1 cellular context compared by ENCODE assay signal in the genomic region with DNA sequence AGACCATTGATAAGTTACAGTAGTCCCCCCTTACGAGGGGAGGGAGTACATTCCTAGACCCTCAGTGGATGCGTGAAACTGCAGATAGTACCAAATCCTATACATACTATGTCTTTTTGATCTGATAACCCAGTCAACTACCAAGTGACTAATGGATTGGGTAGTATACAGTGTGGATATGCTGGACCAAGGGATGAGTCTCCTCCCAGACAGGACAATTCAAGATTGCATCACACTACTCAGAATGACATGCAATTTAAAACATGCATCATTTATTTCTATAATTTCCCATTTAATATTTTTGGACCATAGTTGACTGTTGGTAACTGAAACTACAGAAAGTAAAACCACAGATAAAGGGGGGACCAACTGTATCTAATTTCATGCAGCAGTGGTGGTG.
A peak's percentile ranks its signal among the peaks of the same experiment; 100 is the strongest.
TF ChIP-seq lines count a peak whose summit lies in the region.

No MANE protein-coding gene starts in this region.

TF ChIP-seq in K562, 482 proteins besides CTCF, POLR2A, EP300 and RAD21 (continued from another document and continues in another):
- TF ChIP-seq, protein P1, sequence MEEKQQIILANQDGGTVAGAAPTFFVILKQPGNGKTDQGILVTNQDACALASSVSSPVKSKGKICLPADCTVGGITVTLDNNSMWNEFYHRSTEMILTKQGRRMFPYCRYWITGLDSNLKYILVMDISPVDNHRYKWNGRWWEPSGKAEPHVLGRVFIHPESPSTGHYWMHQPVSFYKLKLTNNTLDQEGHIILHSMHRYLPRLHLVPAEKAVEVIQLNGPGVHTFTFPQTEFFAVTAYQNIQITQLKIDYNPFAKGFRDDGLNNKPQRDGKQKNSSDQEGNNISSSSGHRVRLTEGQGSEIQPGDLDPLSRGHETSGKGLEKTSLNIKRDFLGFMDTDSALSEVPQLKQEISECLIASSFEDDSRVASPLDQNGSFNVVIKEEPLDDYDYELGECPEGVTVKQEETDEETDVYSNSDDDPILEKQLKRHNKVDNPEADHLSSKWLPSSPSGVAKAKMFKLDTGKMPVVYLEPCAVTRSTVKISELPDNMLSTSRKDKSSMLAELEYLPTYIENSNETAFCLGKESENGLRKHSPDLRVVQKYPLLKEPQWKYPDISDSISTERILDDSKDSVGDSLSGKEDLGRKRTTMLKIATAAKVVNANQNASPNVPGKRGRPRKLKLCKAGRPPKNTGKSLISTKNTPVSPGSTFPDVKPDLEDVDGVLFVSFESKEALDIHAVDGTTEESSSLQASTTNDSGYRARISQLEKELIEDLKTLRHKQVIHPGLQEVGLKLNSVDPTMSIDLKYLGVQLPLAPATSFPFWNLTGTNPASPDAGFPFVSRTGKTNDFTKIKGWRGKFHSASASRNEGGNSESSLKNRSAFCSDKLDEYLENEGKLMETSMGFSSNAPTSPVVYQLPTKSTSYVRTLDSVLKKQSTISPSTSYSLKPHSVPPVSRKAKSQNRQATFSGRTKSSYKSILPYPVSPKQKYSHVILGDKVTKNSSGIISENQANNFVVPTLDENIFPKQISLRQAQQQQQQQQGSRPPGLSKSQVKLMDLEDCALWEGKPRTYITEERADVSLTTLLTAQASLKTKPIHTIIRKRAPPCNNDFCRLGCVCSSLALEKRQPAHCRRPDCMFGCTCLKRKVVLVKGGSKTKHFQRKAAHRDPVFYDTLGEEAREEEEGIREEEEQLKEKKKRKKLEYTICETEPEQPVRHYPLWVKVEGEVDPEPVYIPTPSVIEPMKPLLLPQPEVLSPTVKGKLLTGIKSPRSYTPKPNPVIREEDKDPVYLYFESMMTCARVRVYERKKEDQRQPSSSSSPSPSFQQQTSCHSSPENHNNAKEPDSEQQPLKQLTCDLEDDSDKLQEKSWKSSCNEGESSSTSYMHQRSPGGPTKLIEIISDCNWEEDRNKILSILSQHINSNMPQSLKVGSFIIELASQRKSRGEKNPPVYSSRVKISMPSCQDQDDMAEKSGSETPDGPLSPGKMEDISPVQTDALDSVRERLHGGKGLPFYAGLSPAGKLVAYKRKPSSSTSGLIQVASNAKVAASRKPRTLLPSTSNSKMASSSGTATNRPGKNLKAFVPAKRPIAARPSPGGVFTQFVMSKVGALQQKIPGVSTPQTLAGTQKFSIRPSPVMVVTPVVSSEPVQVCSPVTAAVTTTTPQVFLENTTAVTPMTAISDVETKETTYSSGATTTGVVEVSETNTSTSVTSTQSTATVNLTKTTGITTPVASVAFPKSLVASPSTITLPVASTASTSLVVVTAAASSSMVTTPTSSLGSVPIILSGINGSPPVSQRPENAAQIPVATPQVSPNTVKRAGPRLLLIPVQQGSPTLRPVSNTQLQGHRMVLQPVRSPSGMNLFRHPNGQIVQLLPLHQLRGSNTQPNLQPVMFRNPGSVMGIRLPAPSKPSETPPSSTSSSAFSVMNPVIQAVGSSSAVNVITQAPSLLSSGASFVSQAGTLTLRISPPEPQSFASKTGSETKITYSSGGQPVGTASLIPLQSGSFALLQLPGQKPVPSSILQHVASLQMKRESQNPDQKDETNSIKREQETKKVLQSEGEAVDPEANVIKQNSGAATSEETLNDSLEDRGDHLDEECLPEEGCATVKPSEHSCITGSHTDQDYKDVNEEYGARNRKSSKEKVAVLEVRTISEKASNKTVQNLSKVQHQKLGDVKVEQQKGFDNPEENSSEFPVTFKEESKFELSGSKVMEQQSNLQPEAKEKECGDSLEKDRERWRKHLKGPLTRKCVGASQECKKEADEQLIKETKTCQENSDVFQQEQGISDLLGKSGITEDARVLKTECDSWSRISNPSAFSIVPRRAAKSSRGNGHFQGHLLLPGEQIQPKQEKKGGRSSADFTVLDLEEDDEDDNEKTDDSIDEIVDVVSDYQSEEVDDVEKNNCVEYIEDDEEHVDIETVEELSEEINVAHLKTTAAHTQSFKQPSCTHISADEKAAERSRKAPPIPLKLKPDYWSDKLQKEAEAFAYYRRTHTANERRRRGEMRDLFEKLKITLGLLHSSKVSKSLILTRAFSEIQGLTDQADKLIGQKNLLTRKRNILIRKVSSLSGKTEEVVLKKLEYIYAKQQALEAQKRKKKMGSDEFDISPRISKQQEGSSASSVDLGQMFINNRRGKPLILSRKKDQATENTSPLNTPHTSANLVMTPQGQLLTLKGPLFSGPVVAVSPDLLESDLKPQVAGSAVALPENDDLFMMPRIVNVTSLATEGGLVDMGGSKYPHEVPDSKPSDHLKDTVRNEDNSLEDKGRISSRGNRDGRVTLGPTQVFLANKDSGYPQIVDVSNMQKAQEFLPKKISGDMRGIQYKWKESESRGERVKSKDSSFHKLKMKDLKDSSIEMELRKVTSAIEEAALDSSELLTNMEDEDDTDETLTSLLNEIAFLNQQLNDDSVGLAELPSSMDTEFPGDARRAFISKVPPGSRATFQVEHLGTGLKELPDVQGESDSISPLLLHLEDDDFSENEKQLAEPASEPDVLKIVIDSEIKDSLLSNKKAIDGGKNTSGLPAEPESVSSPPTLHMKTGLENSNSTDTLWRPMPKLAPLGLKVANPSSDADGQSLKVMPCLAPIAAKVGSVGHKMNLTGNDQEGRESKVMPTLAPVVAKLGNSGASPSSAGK (IDR thresholded peaks at IDR 0.05) = 0 out of 2 replicates have a peak, but pooled peaks have one; percentile 26
- TF ChIP-seq, protein P2, sequence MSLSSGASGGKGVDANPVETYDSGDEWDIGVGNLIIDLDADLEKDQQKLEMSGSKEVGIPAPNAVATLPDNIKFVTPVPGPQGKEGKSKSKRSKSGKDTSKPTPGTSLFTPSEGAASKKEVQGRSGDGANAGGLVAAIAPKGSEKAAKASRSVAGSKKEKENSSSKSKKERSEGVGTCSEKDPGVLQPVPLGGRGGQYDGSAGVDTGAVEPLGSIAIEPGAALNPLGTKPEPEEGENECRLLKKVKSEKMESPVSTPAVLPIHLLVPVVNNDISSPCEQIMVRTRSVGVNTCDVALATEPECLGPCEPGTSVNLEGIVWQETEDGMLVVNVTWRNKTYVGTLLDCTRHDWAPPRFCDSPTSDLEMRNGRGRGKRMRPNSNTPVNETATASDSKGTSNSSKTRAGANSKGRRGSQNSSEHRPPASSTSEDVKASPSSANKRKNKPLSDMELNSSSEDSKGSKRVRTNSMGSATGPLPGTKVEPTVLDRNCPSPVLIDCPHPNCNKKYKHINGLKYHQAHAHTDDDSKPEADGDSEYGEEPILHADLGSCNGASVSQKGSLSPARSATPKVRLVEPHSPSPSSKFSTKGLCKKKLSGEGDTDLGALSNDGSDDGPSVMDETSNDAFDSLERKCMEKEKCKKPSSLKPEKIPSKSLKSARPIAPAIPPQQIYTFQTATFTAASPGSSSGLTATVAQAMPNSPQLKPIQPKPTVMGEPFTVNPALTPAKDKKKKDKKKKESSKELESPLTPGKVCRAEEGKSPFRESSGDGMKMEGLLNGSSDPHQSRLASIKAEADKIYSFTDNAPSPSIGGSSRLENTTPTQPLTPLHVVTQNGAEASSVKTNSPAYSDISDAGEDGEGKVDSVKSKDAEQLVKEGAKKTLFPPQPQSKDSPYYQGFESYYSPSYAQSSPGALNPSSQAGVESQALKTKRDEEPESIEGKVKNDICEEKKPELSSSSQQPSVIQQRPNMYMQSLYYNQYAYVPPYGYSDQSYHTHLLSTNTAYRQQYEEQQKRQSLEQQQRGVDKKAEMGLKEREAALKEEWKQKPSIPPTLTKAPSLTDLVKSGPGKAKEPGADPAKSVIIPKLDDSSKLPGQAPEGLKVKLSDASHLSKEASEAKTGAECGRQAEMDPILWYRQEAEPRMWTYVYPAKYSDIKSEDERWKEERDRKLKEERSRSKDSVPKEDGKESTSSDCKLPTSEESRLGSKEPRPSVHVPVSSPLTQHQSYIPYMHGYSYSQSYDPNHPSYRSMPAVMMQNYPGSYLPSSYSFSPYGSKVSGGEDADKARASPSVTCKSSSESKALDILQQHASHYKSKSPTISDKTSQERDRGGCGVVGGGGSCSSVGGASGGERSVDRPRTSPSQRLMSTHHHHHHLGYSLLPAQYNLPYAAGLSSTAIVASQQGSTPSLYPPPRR (CRISPR knock-in tag; IDR thresholded peaks at IDR 0.05; ENCODE audit: borderline replicate concordance) = no peak
- TF ChIP-seq TAF9B (IDR thresholded peaks at IDR 0.05; ENCODE audit: partially characterized antibody) (no peak), SREBF2 (CRISPR knock-in tag; IDR thresholded peaks at IDR 0.05) (no peak), ZNF347 (CRISPR knock-in tag; IDR thresholded peaks at IDR 0.05; ENCODE audit: low read depth) (no peak), BCL6 (CRISPR knock-in tag; IDR thresholded peaks at IDR 0.05) (no peak), CC2D1A (IDR thresholded peaks at IDR 0.05) (no peak), HDAC3 (IDR thresholded peaks at IDR 0.05; ENCODE audit: borderline replicate concordance, partially characterized antibody) (no peak), ERF (CRISPR knock-in tag; IDR thresholded peaks at IDR 0.05) (no peak), ATF7 (IDR thresholded peaks at IDR 0.05) (peak; percentile 48), MAFG (tag; conservative IDR thresholded peaks at IDR 0.05) (peak; percentile 25; the same call in 1 of the 2 replicates), JUNB (CRISPR knock-in tag; conservative IDR thresholded peaks at IDR 0.05) (no peak), NR3C1 (CRISPR knock-in tag; IDR thresholded peaks at IDR 0.05) (no peak), MCM3 (IDR thresholded peaks at IDR 0.05) (no peak), ETS2 (tag; IDR thresholded peaks at IDR 0.05; ENCODE audit: borderline replicate concordance, poor library complexity, severe bottlenecking) (no peak), L3MBTL2 (IDR thresholded peaks at IDR 0.05) (peak; percentile 70), NCOA2 (IDR thresholded peaks at IDR 0.05; ENCODE audit: partially characterized antibody in 2 of 2) (no peak), RFX5 (IDR thresholded peaks at IDR 0.05; ENCODE audit: low read depth, low read length) (no peak), RFX7 (CRISPR knock-in tag; IDR thresholded peaks at IDR 0.05) (no peak), CEBPB (tag; IDR thresholded peaks at IDR 0.05) (peak; percentile 93), PYGO2 (tag; IDR thresholded peaks at IDR 0.05) (no peak), ZNF124 (CRISPR knock-in tag; IDR thresholded peaks at IDR 0.05) (no peak), ZNF239 (CRISPR knock-in tag; IDR thresholded peaks at IDR 0.05) (no peak), JUN (IDR thresholded peaks at IDR 0.05; ENCODE audit: borderline replicate concordance, low read depth, low read length) (0 out of 2 replicates have a peak, but pooled peaks have one; percentile 14), JUN (CRISPR knock-in tag; IDR thresholded peaks at IDR 0.05; ENCODE audit: borderline replicate concordance) (no peak)
- TF ChIP-seq, protein P3, sequence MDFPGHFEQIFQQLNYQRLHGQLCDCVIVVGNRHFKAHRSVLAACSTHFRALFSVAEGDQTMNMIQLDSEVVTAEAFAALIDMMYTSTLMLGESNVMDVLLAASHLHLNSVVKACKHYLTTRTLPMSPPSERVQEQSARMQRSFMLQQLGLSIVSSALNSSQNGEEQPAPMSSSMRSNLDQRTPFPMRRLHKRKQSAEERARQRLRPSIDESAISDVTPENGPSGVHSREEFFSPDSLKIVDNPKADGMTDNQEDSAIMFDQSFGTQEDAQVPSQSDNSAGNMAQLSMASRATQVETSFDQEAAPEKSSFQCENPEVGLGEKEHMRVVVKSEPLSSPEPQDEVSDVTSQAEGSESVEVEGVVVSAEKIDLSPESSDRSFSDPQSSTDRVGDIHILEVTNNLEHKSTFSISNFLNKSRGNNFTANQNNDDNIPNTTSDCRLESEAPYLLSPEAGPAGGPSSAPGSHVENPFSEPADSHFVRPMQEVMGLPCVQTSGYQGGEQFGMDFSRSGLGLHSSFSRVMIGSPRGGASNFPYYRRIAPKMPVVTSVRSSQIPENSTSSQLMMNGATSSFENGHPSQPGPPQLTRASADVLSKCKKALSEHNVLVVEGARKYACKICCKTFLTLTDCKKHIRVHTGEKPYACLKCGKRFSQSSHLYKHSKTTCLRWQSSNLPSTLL (IDR thresholded peaks at IDR 0.05) = no peak
- TF ChIP-seq, protein P4, sequence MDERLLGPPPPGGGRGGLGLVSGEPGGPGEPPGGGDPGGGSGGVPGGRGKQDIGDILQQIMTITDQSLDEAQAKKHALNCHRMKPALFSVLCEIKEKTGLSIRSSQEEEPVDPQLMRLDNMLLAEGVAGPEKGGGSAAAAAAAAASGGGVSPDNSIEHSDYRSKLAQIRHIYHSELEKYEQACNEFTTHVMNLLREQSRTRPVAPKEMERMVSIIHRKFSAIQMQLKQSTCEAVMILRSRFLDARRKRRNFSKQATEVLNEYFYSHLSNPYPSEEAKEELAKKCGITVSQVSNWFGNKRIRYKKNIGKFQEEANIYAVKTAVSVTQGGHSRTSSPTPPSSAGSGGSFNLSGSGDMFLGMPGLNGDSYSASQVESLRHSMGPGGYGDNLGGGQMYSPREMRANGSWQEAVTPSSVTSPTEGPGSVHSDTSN (CRISPR knock-in tag; IDR thresholded peaks at IDR 0.05; ENCODE audit: low read depth) = no peak
- TF ChIP-seq, protein P4 (tag; conservative IDR thresholded peaks at IDR 0.05; ENCODE audit: low read depth) = no peak
- TF ChIP-seq, protein P5, sequence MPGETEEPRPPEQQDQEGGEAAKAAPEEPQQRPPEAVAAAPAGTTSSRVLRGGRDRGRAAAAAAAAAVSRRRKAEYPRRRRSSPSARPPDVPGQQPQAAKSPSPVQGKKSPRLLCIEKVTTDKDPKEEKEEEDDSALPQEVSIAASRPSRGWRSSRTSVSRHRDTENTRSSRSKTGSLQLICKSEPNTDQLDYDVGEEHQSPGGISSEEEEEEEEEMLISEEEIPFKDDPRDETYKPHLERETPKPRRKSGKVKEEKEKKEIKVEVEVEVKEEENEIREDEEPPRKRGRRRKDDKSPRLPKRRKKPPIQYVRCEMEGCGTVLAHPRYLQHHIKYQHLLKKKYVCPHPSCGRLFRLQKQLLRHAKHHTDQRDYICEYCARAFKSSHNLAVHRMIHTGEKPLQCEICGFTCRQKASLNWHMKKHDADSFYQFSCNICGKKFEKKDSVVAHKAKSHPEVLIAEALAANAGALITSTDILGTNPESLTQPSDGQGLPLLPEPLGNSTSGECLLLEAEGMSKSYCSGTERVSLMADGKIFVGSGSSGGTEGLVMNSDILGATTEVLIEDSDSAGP (CRISPR knock-in tag; IDR thresholded peaks at IDR 0.05) = no peak
- TF ChIP-seq, protein P6, sequence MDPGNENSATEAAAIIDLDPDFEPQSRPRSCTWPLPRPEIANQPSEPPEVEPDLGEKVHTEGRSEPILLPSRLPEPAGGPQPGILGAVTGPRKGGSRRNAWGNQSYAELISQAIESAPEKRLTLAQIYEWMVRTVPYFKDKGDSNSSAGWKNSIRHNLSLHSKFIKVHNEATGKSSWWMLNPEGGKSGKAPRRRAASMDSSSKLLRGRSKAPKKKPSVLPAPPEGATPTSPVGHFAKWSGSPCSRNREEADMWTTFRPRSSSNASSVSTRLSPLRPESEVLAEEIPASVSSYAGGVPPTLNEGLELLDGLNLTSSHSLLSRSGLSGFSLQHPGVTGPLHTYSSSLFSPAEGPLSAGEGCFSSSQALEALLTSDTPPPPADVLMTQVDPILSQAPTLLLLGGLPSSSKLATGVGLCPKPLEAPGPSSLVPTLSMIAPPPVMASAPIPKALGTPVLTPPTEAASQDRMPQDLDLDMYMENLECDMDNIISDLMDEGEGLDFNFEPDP (CRISPR knock-in tag; IDR thresholded peaks at IDR 0.05) = no peak
